In genomic region chr6:24865161-24865560, GRCh38 we compare ENCODE assay signal across 16 cellular contexts.
DNase-seq lines count a peak whose midpoint lies in the region; ATAC-seq and TF ChIP-seq lines count a peak whose summit lies in the region.
"Had no signal": no experiment of that assay in that cellular context is flagged by ENCODE, and none has a peak within 500 bp of the region (broad histone marks: within the 10 kb centered on the region; RNA-seq: fewer than 3 reads in every experiment).

No MANE protein-coding gene starts in this region.

- DNase-seq in activated CD4-positive, alpha-beta memory T cell treated with anti-CD3 and anti-CD28 coated beads for 36 hours: no peak
- no peak for DNase-seq in activated CD4-positive, alpha-beta memory T cell treated with anti-CD3 and anti-CD28 coated beads, Interleukin-2, amount 10 ng/mL, durations not matched to agents 7 days and 5 days
- DNase-seq in Karpas-422 (no peak), omental fat pad (ENCODE audit: low spot score) (no peak), NCI-H446 treated with DMSO at 0.1 percent for 48 hours (lab: John Stamatoyannopoulos, UW) (no peak)
- DNase-seq in activated naive CD4-positive, alpha-beta T cell treated with anti-CD3 and anti-CD28 coated beads, Interleukin-2, amount 50 U/mL, for 72 hours (ENCODE audit: low spot score in 2 of 2): no peak
- DNase-seq: activated CD4-positive, CD25-positive, alpha-beta regulatory T cell; activated T-cell treated with anti-CD3 and anti-CD28 coated beads for 4 hours; foreskin melanocyte; left ventricle myocardium superior; NCI-H526; Peyer's patch; SW 1271 had no signal

- H4K20me1 ChIP-seq in Karpas-422 (ENCODE audit: insufficient read depth, low read depth, low read length): no peaks in the 10 kb centered on the region

- no peaks in the 10 kb centered on the region for H3K9me2 ChIP-seq in Karpas-422 (replicated peaks; ENCODE audit: insufficient read depth, low read length)

- H3K27me3 Mint-ChIP-seq in activated CD4-positive, alpha-beta memory T cell treated with anti-CD3 and anti-CD28 coated beads for 36 hours: no peaks in the 10 kb centered on the region
- H3K27me3 Mint-ChIP-seq in activated CD4-positive, alpha-beta memory T cell treated with anti-CD3 and anti-CD28 coated beads, Interleukin-2, amount 10 ng/mL, durations not matched to agents 7 days and 5 days: no peaks in the 10 kb centered on the region

- H3K4me1 ChIP-seq in Karpas-422 (ENCODE audit: low read length): peaks cover 93% of the 10 kb centered on the region
- H3K4me1 ChIP-seq: ascending aorta, Peyer's patch had no signal

- H3K27me3 ChIP-seq in Karpas-422 (ENCODE audit: low read length): no peaks in the 10 kb centered on the region
- H3K27me3 ChIP-seq: ascending aorta, Peyer's patch had no signal

- H3K79me2 ChIP-seq in Karpas-422 (ENCODE audit: low read length): peaks cover 37% of the 10 kb centered on the region

- H3K27ac Mint-ChIP-seq in activated CD4-positive, alpha-beta memory T cell treated with anti-CD3 and anti-CD28 coated beads for 36 hours: peak overlapping the region; percentile 72
- H3K27ac Mint-ChIP-seq in activated CD4-positive, alpha-beta memory T cell treated with anti-CD3 and anti-CD28 coated beads, Interleukin-2, amount 10 ng/mL, durations not matched to agents 7 days and 5 days: no peak overlapping the region
- H3K27ac Mint-ChIP-seq in activated naive CD4-positive, alpha-beta T cell treated with anti-CD3 and anti-CD28 coated beads, Interleukin-2, amount 50 U/mL, for 72 hours: peak overlapping the region; percentile 72 to 83

- H3K36me3 ChIP-seq in Karpas-422 (ENCODE audit: insufficient read depth, low read length): peaks cover 74% of the 10 kb centered on the region
- H3K36me3 ChIP-seq: ascending aorta, Peyer's patch had no signal

- H3K36me3 Mint-ChIP-seq in activated CD4-positive, alpha-beta memory T cell treated with anti-CD3 and anti-CD28 coated beads for 36 hours: peaks cover 46% of the 10 kb centered on the region
- H3K36me3 Mint-ChIP-seq in activated CD4-positive, alpha-beta memory T cell treated with anti-CD3 and anti-CD28 coated beads, Interleukin-2, amount 10 ng/mL, durations not matched to agents 7 days and 5 days (ENCODE audit: low read depth): peaks cover 82% of the 10 kb centered on the region
- H3K36me3 Mint-ChIP-seq in activated naive CD4-positive, alpha-beta T cell treated with anti-CD3 and anti-CD28 coated beads, Interleukin-2, amount 50 U/mL, for 72 hours: peaks cover 20 to 49% of the 10 kb centered on the region in 2 donors

- H3K9ac ChIP-seq in Karpas-422 (ENCODE audit: low read length): peak overlapping the region; percentile 16; the same call in 1 of the 2 replicates

- no peak for ATAC-seq in activated naive CD4-positive, alpha-beta T cell treated with anti-CD3 and anti-CD28 coated beads, Interleukin-2, amount 50 U/mL, for 72 hours
- peak; percentile 74 for ATAC-seq in omental fat pad (ENCODE audit: low FRiP score)
- no peak for ATAC-seq in HG02571 (IDR thresholded peaks at IDR 0.05; ENCODE audit: unreplicated experiment)
- ATAC-seq in HG02642 (IDR thresholded peaks at IDR 0.05; ENCODE audit: poor library complexity, unreplicated experiment): no peak

- H3K9me3 ChIP-seq in Karpas-422 (ENCODE audit: low read length): no peaks in the 10 kb centered on the region
- H3K9me3 ChIP-seq: ascending aorta, Peyer's patch had no signal

- no peaks in the 10 kb centered on the region for H3K9me3 Mint-ChIP-seq in activated CD4-positive, alpha-beta memory T cell treated with anti-CD3 and anti-CD28 coated beads for 36 hours
- no peaks in the 10 kb centered on the region for H3K9me3 Mint-ChIP-seq in activated CD4-positive, alpha-beta memory T cell treated with anti-CD3 and anti-CD28 coated beads, Interleukin-2, amount 10 ng/mL, durations not matched to agents 7 days and 5 days
- H3K9me3 Mint-ChIP-seq in activated naive CD4-positive, alpha-beta T cell treated with anti-CD3 and anti-CD28 coated beads, Interleukin-2, amount 50 U/mL, for 72 hours: no peaks in the 10 kb centered on the region

- CTCF ChIA-PET in activated CD4-positive, alpha-beta memory T cell treated with anti-CD3 and anti-CD28 coated beads for 36 hours (lab: Charles Lee): interaction anchor here (0.7 to 3.9 kb wide), 3 partner anchors 9 to 126 kb away, joined by 3 to 22 read pairs (median 10); no protein-coding TSS in a partner anchor
- CTCF ChIA-PET in activated CD4-positive, alpha-beta memory T cell treated with anti-CD3 and anti-CD28 coated beads, Interleukin-2, amount 10 ng/mL, durations not matched to agents 7 days and 5 days (lab: Charles Lee): interaction anchor here (0.8 to 1.3 kb wide), 4 partner anchors 9 to 153 kb away, joined by 3 to 4 read pairs (median 3); no protein-coding TSS in a partner anchor

- H2AFZ ChIP-seq in Karpas-422 (ENCODE audit: low read length): no peak overlapping the region

- no peak for TF ChIP-seq CTCF in omental fat pad (IDR thresholded peaks at IDR 0.05)

- POLR2A ChIA-PET in activated CD4-positive, alpha-beta memory T cell treated with anti-CD3 and anti-CD28 coated beads for 36 hours (lab: Charles Lee): no interaction called here
- POLR2A ChIA-PET in activated CD4-positive, alpha-beta memory T cell treated with anti-CD3 and anti-CD28 coated beads, Interleukin-2, amount 10 ng/mL, durations not matched to agents 7 days and 5 days (lab: Charles Lee): no interaction called here

- no peak overlapping the region for H3K4me3 ChIP-seq in Karpas-422 (ENCODE audit: low read length)
- H3K4me3 ChIP-seq: ascending aorta, Peyer's patch had no signal

- H3K4me2 ChIP-seq in Karpas-422 (ENCODE audit: low read depth, low read length, poor library complexity, severe bottlenecking): peak overlapping the region; percentile 56

- H3K27ac ChIP-seq in Karpas-422 (ENCODE audit: low read length): peak overlapping the region; percentile 93
- H3K27ac ChIP-seq: ascending aorta, Peyer's patch had no signal

- peaks cover 73% of the 10 kb centered on the region for H3K4me1 Mint-ChIP-seq in activated CD4-positive, alpha-beta memory T cell treated with anti-CD3 and anti-CD28 coated beads for 36 hours (ENCODE audit: low read depth)
- H3K4me1 Mint-ChIP-seq in activated CD4-positive, alpha-beta memory T cell treated with anti-CD3 and anti-CD28 coated beads, Interleukin-2, amount 10 ng/mL, durations not matched to agents 7 days and 5 days: peaks cover 64% of the 10 kb centered on the region

- intact Hi-C loops in activated CD4-positive, alpha-beta memory T cell treated with anti-CD3 and anti-CD28 coated beads for 36 hours (cut with micrococcal nuclease): no loop called here

- no peak overlapping the region for H3K4me3 Mint-ChIP-seq in activated CD4-positive, alpha-beta memory T cell treated with anti-CD3 and anti-CD28 coated beads for 36 hours
- H3K4me3 Mint-ChIP-seq in activated CD4-positive, alpha-beta memory T cell treated with anti-CD3 and anti-CD28 coated beads, Interleukin-2, amount 10 ng/mL, durations not matched to agents 7 days and 5 days: no peak overlapping the region
